27 cellular contexts compared by ENCODE assay signal in the genomic region with DNA sequence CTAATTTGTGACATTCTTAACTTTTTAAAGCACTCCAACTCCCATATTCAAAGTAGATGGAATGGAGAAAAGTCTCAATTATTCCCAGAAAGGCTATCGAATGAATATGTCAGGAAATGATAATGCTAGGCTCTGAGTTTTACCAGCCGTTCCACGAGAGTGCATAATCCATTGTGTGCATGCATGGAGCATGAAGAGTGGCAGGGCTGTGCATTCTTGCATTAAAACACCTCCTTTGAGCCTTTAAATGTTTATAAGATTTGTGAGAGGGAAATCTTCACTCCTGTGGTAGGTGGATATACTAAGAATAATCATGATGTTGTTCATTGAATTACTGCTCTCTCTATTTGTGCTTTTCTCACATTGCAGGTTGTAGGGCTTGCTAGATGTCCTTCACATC.
"Had no signal": no experiment of that assay in that cellular context is flagged by ENCODE, and none has a peak within 500 bp of the region (broad histone marks: within the 10 kb centered on the region; RNA-seq: fewer than 3 reads in every experiment).

No MANE protein-coding gene starts in this region.

- H3K9me3 ChIP-seq: adrenal gland, esophagus squamous epithelium, gastrocnemius medialis, mucosa of descending colon, prostate gland, right atrium auricular region, thoracic aorta, upper lobe of left lung had no signal

- ATAC-seq: gastrocnemius medialis, left colon, mucosa of descending colon had no signal

- H3K27ac ChIP-seq: adrenal gland, coronary artery, esophagus squamous epithelium, gastrocnemius medialis, neural progenitor cell, prostate gland, right atrium auricular region, thoracic aorta, upper lobe of left lung, WERI-Rb-1 had no signal

- H3K4me3 Mint-ChIP-seq: activated naive CD8-positive, alpha-beta T cell; activated T-cell treated with anti-CD3 and anti-CD28 coated beads, Interleukin-2, amount 50 U/mL, for 4 hours; endodermal cell; neural progenitor cell had no signal

- H3K4me2 ChIP-seq: neural progenitor cell had no signal

- H3K27me3 Mint-ChIP-seq: activated naive CD8-positive, alpha-beta T cell had no signal

- H3K4me1 ChIP-seq: gastrocnemius medialis, prostate gland, right atrium auricular region, upper lobe of left lung had no signal

- H2AFZ ChIP-seq: neural progenitor cell had no signal

- H3K9me3 Mint-ChIP-seq: activated T-cell treated with anti-CD3 and anti-CD28 coated beads, Interleukin-2, amount 50 U/mL, for 4 hours; activated T-helper 2 cell treated with anti-CD3 and anti-CD28 coated beads, Interferon-gamma antibody, Interleukin-2, Interleukin-4, amounts not matched to agents 10 μg/mL and 5 μg/mL and 100 μg/mL, durations not matched to agents 14 hours and 24 hours and 36 hours; endodermal cell; neural progenitor cell had no signal

- DNase-seq: activated CD4-positive, alpha-beta T cell treated with anti-CD3 and anti-CD28 coated beads, Interleukin-2, amount 50 U/mL, for 4 hours; activated CD8-positive, alpha-beta memory T cell treated with anti-CD3 and anti-CD28 coated beads for 24 hours; activated CD8-positive, alpha-beta memory T cell treated with anti-CD3 and anti-CD28 coated beads, Interleukin-2, amount 50 U/mL, for 4 hours; activated naive CD4-positive, alpha-beta T cell; activated T-cell treated with anti-CD3 and anti-CD28 coated beads, Interleukin-2, amount 50 U/mL, for 4 hours; adrenal gland; cerebellar nuclear complex; endodermal cell; esophagus squamous epithelium; gastrocnemius medialis; head of caudate nucleus; hypothalamus; left colon; mesendoderm; mucosa of descending colon; stimulated activated CD4-positive, alpha-beta T cell treated with anti-CD3 and anti-CD28 coated beads, Interleukin-4, amount 100 ng/mL, for 24 hours; stimulated activated naive CD4-positive, alpha-beta T cell treated with Interleukin-2 at 50 U/mL for 16 hours; T-helper 2 cell; upper lobe of left lung; WERI-Rb-1 had no signal

- H3K27me3 ChIP-seq: adrenal gland, esophagus squamous epithelium, gastrocnemius medialis, neural progenitor cell, right atrium auricular region, upper lobe of left lung had no signal

- H3K36me3 ChIP-seq: adrenal gland, esophagus squamous epithelium, gastrocnemius medialis, neural progenitor cell, prostate gland, right atrium auricular region, thoracic aorta, upper lobe of left lung, WERI-Rb-1 had no signal

- H3K27ac Mint-ChIP-seq: activated naive CD8-positive, alpha-beta T cell; activated T-helper 2 cell treated with anti-CD3 and anti-CD28 coated beads, Interferon-gamma antibody, Interleukin-2, Interleukin-4, amounts not matched to agents 10 μg/mL and 5 μg/mL and 100 μg/mL, durations not matched to agents 14 hours and 24 hours and 36 hours; endodermal cell had no signal

- H3K4me3 ChIP-seq: adrenal gland, coronary artery, esophagus squamous epithelium, gastrocnemius medialis, mucosa of descending colon, neural progenitor cell, prostate gland, right atrium auricular region, thoracic aorta, upper lobe of left lung had no signal

- H3K9ac ChIP-seq: neural progenitor cell had no signal
